In genomic region chr6:36769676-36770499, GRCh38 we compare ENCODE assay signal across 9 cellular contexts.
DNase-seq lines count a peak whose midpoint lies in the region; ATAC-seq and TF ChIP-seq lines count a peak whose summit lies in the region.
"Had no signal": no experiment of that assay in that cellular context is flagged by ENCODE, and none has a peak within 500 bp of the region (broad histone marks: within the 10 kb centered on the region; RNA-seq: fewer than 3 reads in every experiment).

No MANE protein-coding gene starts in this region.

- H3K4me1 ChIP-seq in stomach, result peaks cover 7 to 46% (median 15%) of the 10 kb centered on the region in 4 donors

- no peaks in the 10 kb centered on the region for H3K27me3 ChIP-seq in stomach

- no peak for TF ChIP-seq POLR2A in stomach (IDR thresholded peaks at IDR 0.05)

- intact Hi-C loops in stomach (cut with DNase I; ENCODE audit: low total_unique reads), result loop anchor here (5.0 to 10.0 kb wide), 2 partner anchors 77 to 245 kb away; no protein-coding TSS in a partner anchor

- 64 to 85% (median 77%) methylated on average over 9 to 18 of the region's 18 CpGs for WGBS in stomach, 5 donors

- no peak for TF ChIP-seq EP300 in stomach (IDR thresholded peaks at IDR 0.05)

- no peaks in the 10 kb centered on the region for H3K9me3 ChIP-seq in stomach

- DNase-seq in activated gamma-delta T cell treated with Interleukin-2 at 50 U/mL for 16 hours, result peak; percentile 26
- DNase-seq in activated gamma-delta T cell (lab: John Stamatoyannopoulos, UW), result no peak
- DNase-seq in T1000 (lab: John Stamatoyannopoulos, UW), result peak; percentile 27
- DNase-seq in fibroblast of gingiva (ENCODE audit: low read depth), result peak; percentile 41
- peak; percentile 34 for DNase-seq in stomach
- DNase-seq in 8988T, result no peak
- no peak for DNase-seq in HuH-7 (ENCODE audit: low spot score)

- ATAC-seq in HG02642 (IDR thresholded peaks at IDR 0.05; ENCODE audit: poor library complexity, unreplicated experiment), result no peak

- no peaks in the 10 kb centered on the region for H3K36me3 ChIP-seq in stomach

- H3K27ac ChIP-seq in stomach, result peak overlapping the region in 2 of 5 donors; percentile 55 to 63
- H3K27ac ChIP-seq: C4-2B had no signal

- TF ChIP-seq CTCF in stomach (IDR thresholded peaks at IDR 0.05), result no peak

- H3K4me3 ChIP-seq in stomach, result no peak overlapping the region

Comparison
In these comparisons a context has a peak if more than half of its experiments do, and no peak if none do; other contexts are left out.
1. DNase-seq: peak in activated gamma-delta T cell treated with Interleukin-2 at 50 U/mL for 16 hours (single experiment), T1000 (single experiment), fibroblast of gingiva (single experiment) and stomach (single experiment); none in activated gamma-delta T cell (single experiment), 8988T (single experiment) and HuH-7 (single experiment).